ENCODE assay signal across 19 cellular contexts in genomic region chr17:48155889-48156670, GRCh38. TPM values are rescaled to one million over a fixed set of nuclear protein-coding genes. Genes with fewer than 3 reads are reported as not detected.
DNase-seq lines count a peak whose midpoint lies in the region; ATAC-seq, FAIRE-seq and TF ChIP-seq lines count a peak whose summit lies in the region.
"Had no signal": no experiment of that assay in that cellular context is flagged by ENCODE, and none has a peak within 500 bp of the region (broad histone marks: within the 10 kb centered on the region; RNA-seq: fewer than 3 reads in every experiment).

No MANE protein-coding gene starts in this region.

- H3K4me1 ChIP-seq in GM23338 (ENCODE audit: insufficient read depth) = peaks cover 29% of the 10 kb centered on the region
- H3K4me1 ChIP-seq: parathyroid adenoma had no signal

- DNase-seq in GM23338 (ENCODE audit: low spot score) = peak; percentile 56
- peak; percentile 67 for DNase-seq in NCI-H1694 (lab: John Stamatoyannopoulos, UW)
- peak; percentile 61 to 64 for DNase-seq in SHP77 (lab: John Stamatoyannopoulos, UW)
- DNase-seq in mesothelial cell of epicardium (ENCODE audit: low spot score in 2 of 2, unreplicated experiment in 2 of 2) = no peak
- no peak for DNase-seq in H54 (ENCODE audit: insufficient read length, low spot score)
- DNase-seq in cerebellar nuclear complex (lab: John Stamatoyannopoulos, UW) = no peak
- DNase-seq: activated CD8-positive, alpha-beta T cell treated with anti-CD3 and anti-CD28 coated beads for 36 hours; BE2C; left colon; NCI-H1436 treated with DMSO at 0.1 percent for 48 hours; small intestine; thyroid gland; WERI-Rb-1 had no signal

- no peak for TF ChIP-seq POLR2A in H54 (IDR thresholded peaks at IDR 0.05; ENCODE audit: low read depth, low read length)

- H3K36me3 ChIP-seq in GM23338 (ENCODE audit: insufficient read depth) = no peaks in the 10 kb centered on the region
- H3K36me3 ChIP-seq: BE2C, thyroid gland, WERI-Rb-1 had no signal

- H3K27me3 Mint-ChIP-seq in GM23338 (ENCODE audit: insufficient read depth, low read depth, poor library complexity) (peaks cover 32% of the 10 kb centered on the region), mesothelial cell of epicardium (ENCODE audit: low read depth) (no peaks in the 10 kb centered on the region)
- H3K27me3 Mint-ChIP-seq: activated CD8-positive, alpha-beta T cell treated with anti-CD3 and anti-CD28 coated beads for 36 hours; central memory CD8-positive, alpha-beta T cell; IgD-negative memory B cell had no signal

- H3K27ac ChIP-seq in GM23338 (ENCODE audit: low read depth) = no peak overlapping the region
- H3K27ac ChIP-seq: parathyroid adenoma, RWPE1, thyroid gland, WERI-Rb-1 had no signal

- peaks cover 9% of the 10 kb centered on the region for H3F3A ChIP-seq in GM23338 (replicated peaks; ENCODE audit: low read depth)

- FAIRE-seq in H54 (lab: Jason Lieb, UNC) = no peak
- FAIRE-seq: small intestine had no signal

- H4K20me1 ChIP-seq in GM23338 (replicated peaks; ENCODE audit: insufficient read depth) = no peaks in the 10 kb centered on the region

- TF ChIP-seq CTCF in GM23338 (conservative IDR thresholded peaks at IDR 0.05; ENCODE audit: low read depth in 2 of 2) = no peak
- TF ChIP-seq CTCF in mesothelial cell of epicardium (IDR thresholded peaks at IDR 0.05; ENCODE audit: unreplicated experiment) = no peak

- H3K9me3 Mint-ChIP-seq in GM23338 = peaks cover 5% of the 10 kb centered on the region; the same call in 2 of the 3 replicates
- no peaks in the 10 kb centered on the region for H3K9me3 Mint-ChIP-seq in mesothelial cell of epicardium
- H3K9me3 Mint-ChIP-seq: activated CD8-positive, alpha-beta T cell treated with anti-CD3 and anti-CD28 coated beads for 36 hours; central memory CD8-positive, alpha-beta T cell; IgD-negative memory B cell; T-helper 1 cell treated with Interleukin-12 subunit alpha and Interleukin-12 subunit beta and Interleukin-4 antibody, amounts not matched to agents 30 μg/mL and 1 μg/mL, for 36 hours had no signal

- no peaks in the 10 kb centered on the region for H3K79me2 ChIP-seq in GM23338 (replicated peaks; ENCODE audit: insufficient read depth)
- H3K79me2 ChIP-seq: parathyroid adenoma had no signal

- ATAC-seq in GM23338 = peak; percentile 23
- ATAC-seq in HG03439 (IDR thresholded peaks at IDR 0.05; ENCODE audit: unreplicated experiment) = no peak
- ATAC-seq: activated CD8-positive, alpha-beta T cell treated with anti-CD3 and anti-CD28 coated beads for 36 hours; left colon had no signal

- no peak overlapping the region for H2AFZ ChIP-seq in GM23338
- H2AFZ ChIP-seq: parathyroid adenoma had no signal

- no peaks in the 10 kb centered on the region for H3K9me2 ChIP-seq in GM23338 (ENCODE audit: insufficient read depth)

- no peak overlapping the region for H3K27ac Mint-ChIP-seq in GM23338
- H3K27ac Mint-ChIP-seq in mesothelial cell of epicardium = peak overlapping the region; percentile 56
- H3K27ac Mint-ChIP-seq: activated CD8-positive, alpha-beta T cell treated with anti-CD3 and anti-CD28 coated beads for 36 hours; IgD-negative memory B cell; T-helper 1 cell treated with Interleukin-12 subunit alpha and Interleukin-12 subunit beta and Interleukin-4 antibody, amounts not matched to agents 30 μg/mL and 1 μg/mL, for 36 hours had no signal

- H3K4me2 ChIP-seq in GM23338 = no peak overlapping the region

- H3K36me3 Mint-ChIP-seq in GM23338 (ENCODE audit: low read depth) (no peaks in the 10 kb centered on the region), mesothelial cell of epicardium (no peaks in the 10 kb centered on the region)
- H3K36me3 Mint-ChIP-seq: IgD-negative memory B cell had no signal

- peaks cover 45% of the 10 kb centered on the region for H3K4me1 Mint-ChIP-seq in GM23338
- H3K4me1 Mint-ChIP-seq in mesothelial cell of epicardium = peaks cover 63% of the 10 kb centered on the region
- H3K4me1 Mint-ChIP-seq: central memory CD8-positive, alpha-beta T cell; IgD-negative memory B cell had no signal

- H3K4me3 ChIP-seq in GM23338 = no peak overlapping the region
- H3K4me3 ChIP-seq: thyroid gland had no signal

- peaks cover 10% of the 10 kb centered on the region for H3K27me3 ChIP-seq in GM23338 (ENCODE audit: insufficient read depth)
- H3K27me3 ChIP-seq: thyroid gland had no signal

- H3K4me3 Mint-ChIP-seq in GM23338 (no peak overlapping the region; the same call in 2 of the 3 replicates), mesothelial cell of epicardium (peak overlapping the region; percentile 33)
- H3K4me3 Mint-ChIP-seq: activated CD8-positive, alpha-beta T cell treated with anti-CD3 and anti-CD28 coated beads for 36 hours; central memory CD8-positive, alpha-beta T cell; IgD-negative memory B cell; T-helper 1 cell treated with Interleukin-12 subunit alpha and Interleukin-12 subunit beta and Interleukin-4 antibody, amounts not matched to agents 30 μg/mL and 1 μg/mL, for 36 hours had no signal

TF ChIP-seq in GM23338, 12 proteins besides CTCF, POLR2A, EP300 and RAD21 (continues in another document):
- no peak for TF ChIP-seq STAT1 (IDR thresholded peaks at IDR 0.05; ENCODE audit: unreplicated experiment)
- TF ChIP-seq EZH2phosphoT487 (IDR thresholded peaks at IDR 0.05; ENCODE audit: unreplicated experiment) = no peak
- TF ChIP-seq ZNF462 (CRISPR knock-in tag; IDR thresholded peaks at IDR 0.05) = no peak
- TF ChIP-seq ZNF331 (CRISPR knock-in tag; IDR thresholded peaks at IDR 0.05; ENCODE audit: low read depth) = no peak
- TF ChIP-seq JUNB (IDR thresholded peaks at IDR 0.05; ENCODE audit: unreplicated experiment) = no peak
- TF ChIP-seq NANOG (IDR thresholded peaks at IDR 0.05; ENCODE audit: borderline replicate concordance) = no peak

RNA-seq across cellular contexts. Expression of gene SNX11, which starts 48.5 kb away (rescaled TPM):
- total RNA-seq in GM23338 (2014; rRNA removed; shearing (Covaris generic)) = 13.7 and 16.3 TPM in 2 replicates
- 7.9 and 8.0 TPM in 2 replicates for polyA plus RNA-seq in GM23338 (2016; fragmentation: Nextera tagmentation; extraction: Ambion mirVana)
- 16.2 to 20.1 TPM (median 18.4 TPM) in 3 replicates for total RNA-seq in mesothelial cell of epicardium

RNA-seq across cellular contexts. Expression of gene CBX1, which starts 54.8 kb away (rescaled TPM):
- total RNA-seq in GM23338 (2014; rRNA removed; shearing (Covaris generic)) = 113 and 127 TPM in 2 replicates
- 223 and 243 TPM in 2 replicates for polyA plus RNA-seq in GM23338 (2016; fragmentation: Nextera tagmentation; extraction: Ambion mirVana)
- total RNA-seq in mesothelial cell of epicardium = 142 to 145 TPM (median 143 TPM) in 3 replicates

Comparison
In these comparisons a context has a peak if more than half of its experiments do, and no peak if none do; other contexts are left out.
1. DNase-seq: peak in GM23338 (single experiment), NCI-H1694 (single experiment) and SHP77 (2 of 2); none in mesothelial cell of epicardium (0 of 2), H54 (single experiment) and cerebellar nuclear complex (0 of 2).